Comparison of ENCODE assay signal across 21 cellular contexts in genomic region chr9:98917691-98918487, GRCh38. TPM values are rescaled to one million over a fixed set of nuclear protein-coding genes. Genes with fewer than 3 reads are reported as not detected.
DNase-seq lines count a peak whose midpoint lies in the region; ATAC-seq and TF ChIP-seq lines count a peak whose summit lies in the region.
"Had no signal": no experiment of that assay in that cellular context is flagged by ENCODE, and none has a peak within 500 bp of the region (broad histone marks: within the 10 kb centered on the region; RNA-seq: fewer than 3 reads in every experiment).

No MANE protein-coding gene starts in this region.

- ATAC-seq in body of pancreas (peak; percentile 93), HG02981 (IDR thresholded peaks at IDR 0.05; ENCODE audit: unreplicated experiment) (no peak)
- no peak for ATAC-seq in stimulated activated naive CD8-positive, alpha-beta T cell treated with anti-CD3 and anti-CD28 coated beads, Interleukin-15, Interleukin-2, amounts not matched to agents 100 U/mL and 50 U/mL, for 24 hours
- ATAC-seq: HCT116, lower lobe of right lung had no signal

- intact Hi-C loops in body of pancreas (cut with DNase I), result no loop called here
- intact Hi-C loops in tibial artery (cut with DNase I; ENCODE audit: low total_unique reads), result no loop called here

- WGBS in body of pancreas, 2 donors, result 47 to 50% methylated on average over 7 of the region's 7 CpGs

- H3K4me1 ChIP-seq in body of pancreas (peaks cover 38% of the 10 kb centered on the region), cardiac muscle cell (ENCODE audit: low read depth) (peaks cover 18% of the 10 kb centered on the region), tibial artery (peaks cover 0 to 21% (median 2%) of the 10 kb centered on the region in 4 donors)

- H3K4me3 ChIP-seq in body of pancreas (no peak overlapping the region), cardiac muscle cell (no peak overlapping the region), tibial artery (no peak overlapping the region)
- H3K4me3 ChIP-seq: lower lobe of right lung, testis had no signal

- H3K27ac ChIP-seq in body of pancreas (peak overlapping the region; percentile 32 to 68 (median 50)), cardiac muscle cell (peak overlapping the region; percentile 24), tibial artery (peak overlapping the region; percentile 34 to 38)
- H3K27ac ChIP-seq: lower lobe of right lung had no signal

- no peaks in the 10 kb centered on the region for H3K36me3 ChIP-seq in body of pancreas (replicated peaks in 1 of 2; ENCODE audit: insufficient read depth in 1 of 2, low read depth in 2 of 2)
- no peaks in the 10 kb centered on the region for H3K36me3 ChIP-seq in cardiac muscle cell
- no peaks in the 10 kb centered on the region for H3K36me3 ChIP-seq in tibial artery
- H3K36me3 ChIP-seq: lower lobe of right lung had no signal

- no peaks in the 10 kb centered on the region for H3K27me3 ChIP-seq in body of pancreas
- H3K27me3 ChIP-seq in cardiac muscle cell, result no peaks in the 10 kb centered on the region
- H3K27me3 ChIP-seq in tibial artery, result no peaks in the 10 kb centered on the region
- H3K27me3 ChIP-seq: testis had no signal

- no peak for TF ChIP-seq POLR2A in body of pancreas (IDR thresholded peaks at IDR 0.05)

- peak; percentile 64 to 88 (median 78) for DNase-seq in body of pancreas
- peak; percentile 26 to 44 for DNase-seq in cardiac muscle cell (ENCODE audit: low read depth in 1 of 2, low spot score in 1 of 2)
- peak; percentile 67 for DNase-seq in myocyte (ENCODE audit: low read depth)
- DNase-seq in tibial artery, result peak in 1 of 2 donors; percentile 28
- no peak for DNase-seq in SKM-1 treated with dmso at 0.1 percent for 144 hours (lab: John Stamatoyannopoulos, UW; ENCODE audit: unreplicated experiment)
- no peak for DNase-seq in stimulated activated naive CD8-positive, alpha-beta T cell treated with anti-CD3 and anti-CD28 coated beads, Interleukin-15, Interleukin-2, amounts not matched to agents 100 U/mL and 50 U/mL, for 24 hours
- DNase-seq: activated CD4-positive, alpha-beta T cell treated with anti-CD3 and anti-CD28 coated beads, Interleukin-2, amount 50 U/mL, for 4 hours; activated CD8-positive, alpha-beta memory T cell treated with anti-CD3 and anti-CD28 coated beads, Interleukin-2, amount 50 U/mL, for 48 hours; activated naive CD8-positive, alpha-beta T cell treated with anti-CD3 and anti-CD28 coated beads for 36 hours; CD4-positive, alpha-beta memory T cell; GDM1; KG1; lower lobe of right lung; NCI-H1436 treated with DMSO at 0.1 percent for 48 hours; NCI-H510A treated with DMSO at 0.1 percent for 48 hours; SK-N-SH; testis had no signal

- H3K9me3 ChIP-seq in body of pancreas (no peaks in the 10 kb centered on the region), cardiac muscle cell (ENCODE audit: low read depth) (no peaks in the 10 kb centered on the region), tibial artery (no peaks in the 10 kb centered on the region)
- H3K9me3 ChIP-seq: lower lobe of right lung, SK-N-SH, testis had no signal

- TF ChIP-seq CTCF in body of pancreas (IDR thresholded peaks at IDR 0.05) (peak in 3 of 7 experiments; percentile 15 to 27 (median 17)), cardiac muscle cell (IDR thresholded peaks at IDR 0.05; ENCODE audit: low read depth, low read length) (no peak), tibial artery (IDR thresholded peaks at IDR 0.05) (no peak)

RNA-seq across cellular contexts. Expression of gene COL15A1, which starts 25.8 kb away (rescaled TPM):
- 10 to 100 TPM in 1 of 2 donors, 1 to 10 TPM in 1; 6.7 to 55.4 TPM for total RNA-seq in body of pancreas
- 0.39 and 0.74 TPM in 2 replicates for total RNA-seq in cardiac muscle cell
- polyA plus RNA-seq in cardiac muscle cell, result 0.99 and 1.3 TPM in 2 replicates
- total RNA-seq in myocyte, result 5.0 and 7.0 TPM in 2 replicates
- 181 TPM for polyA plus RNA-seq in myocyte (2012)
- total RNA-seq: activated T-helper 2 cell treated with anti-CD3 and anti-CD28 coated beads, Interferon-gamma antibody, Interleukin-2, Interleukin-4, amounts not matched to agents 10 μg/mL and 5 μg/mL and 100 μg/mL, durations not matched to agents 14 hours and 24 hours and 36 hours; CD4-positive, alpha-beta memory T cell; HT-29 had no signal
- polyA plus RNA-seq: CD4-positive, alpha-beta memory T cell had no signal

Comparison
In these comparisons a context has a peak if more than half of its experiments do, and no peak if none do; other contexts are left out.
1. DNase-seq: peak in body of pancreas (4 of 4), cardiac muscle cell (2 of 2) and myocyte (single experiment); none in SKM-1 treated with dmso at 0.1 percent for 144 hours (single experiment) and stimulated activated naive CD8-positive, alpha-beta T cell treated with anti-CD3 and anti-CD28 coated beads, Interleukin-15, Interleukin-2, amounts not matched to agents 100 U/mL and 50 U/mL, for 24 hours (single experiment).
2. Peak in every context shown above with its lines, with median percentiles within 50 percentile points of each other: H3K27ac ChIP-seq.